1 cellular context compared by ENCODE assay signal in the genomic region with DNA sequence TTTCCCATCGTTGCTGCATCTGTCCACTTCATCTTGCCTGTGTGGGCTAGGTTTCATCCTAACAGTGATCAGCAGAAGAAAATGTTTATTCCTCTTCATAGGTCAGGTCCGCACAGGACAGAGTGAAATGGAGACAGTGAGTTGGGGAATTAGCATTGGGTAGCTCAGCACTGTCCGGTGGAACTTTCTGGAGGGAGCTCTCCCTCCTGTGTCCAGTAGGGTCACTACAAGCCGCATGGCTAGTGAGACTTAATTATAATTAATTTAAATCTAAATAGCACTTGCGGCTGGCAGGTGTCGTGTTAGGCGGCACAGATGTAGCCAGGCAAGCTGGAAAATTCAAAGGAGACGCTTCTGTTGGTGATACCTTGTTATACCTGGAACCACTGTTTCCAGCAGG.
TF ChIP-seq lines count a peak whose summit lies in the region.

No MANE protein-coding gene starts in this region.

TF ChIP-seq in K562, 482 proteins besides CTCF, POLR2A, EP300 and RAD21 (continued from another document):
- TF ChIP-seq, protein P1, sequence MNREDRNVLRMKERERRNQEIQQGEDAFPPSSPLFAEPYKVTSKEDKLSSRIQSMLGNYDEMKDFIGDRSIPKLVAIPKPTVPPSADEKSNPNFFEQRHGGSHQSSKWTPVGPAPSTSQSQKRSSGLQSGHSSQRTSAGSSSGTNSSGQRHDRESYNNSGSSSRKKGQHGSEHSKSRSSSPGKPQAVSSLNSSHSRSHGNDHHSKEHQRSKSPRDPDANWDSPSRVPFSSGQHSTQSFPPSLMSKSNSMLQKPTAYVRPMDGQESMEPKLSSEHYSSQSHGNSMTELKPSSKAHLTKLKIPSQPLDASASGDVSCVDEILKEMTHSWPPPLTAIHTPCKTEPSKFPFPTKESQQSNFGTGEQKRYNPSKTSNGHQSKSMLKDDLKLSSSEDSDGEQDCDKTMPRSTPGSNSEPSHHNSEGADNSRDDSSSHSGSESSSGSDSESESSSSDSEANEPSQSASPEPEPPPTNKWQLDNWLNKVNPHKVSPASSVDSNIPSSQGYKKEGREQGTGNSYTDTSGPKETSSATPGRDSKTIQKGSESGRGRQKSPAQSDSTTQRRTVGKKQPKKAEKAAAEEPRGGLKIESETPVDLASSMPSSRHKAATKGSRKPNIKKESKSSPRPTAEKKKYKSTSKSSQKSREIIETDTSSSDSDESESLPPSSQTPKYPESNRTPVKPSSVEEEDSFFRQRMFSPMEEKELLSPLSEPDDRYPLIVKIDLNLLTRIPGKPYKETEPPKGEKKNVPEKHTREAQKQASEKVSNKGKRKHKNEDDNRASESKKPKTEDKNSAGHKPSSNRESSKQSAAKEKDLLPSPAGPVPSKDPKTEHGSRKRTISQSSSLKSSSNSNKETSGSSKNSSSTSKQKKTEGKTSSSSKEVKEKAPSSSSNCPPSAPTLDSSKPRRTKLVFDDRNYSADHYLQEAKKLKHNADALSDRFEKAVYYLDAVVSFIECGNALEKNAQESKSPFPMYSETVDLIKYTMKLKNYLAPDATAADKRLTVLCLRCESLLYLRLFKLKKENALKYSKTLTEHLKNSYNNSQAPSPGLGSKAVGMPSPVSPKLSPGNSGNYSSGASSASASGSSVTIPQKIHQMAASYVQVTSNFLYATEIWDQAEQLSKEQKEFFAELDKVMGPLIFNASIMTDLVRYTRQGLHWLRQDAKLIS (CRISPR knock-in tag; IDR thresholded peaks at IDR 0.05), result no peak
- TF ChIP-seq, protein P2, sequence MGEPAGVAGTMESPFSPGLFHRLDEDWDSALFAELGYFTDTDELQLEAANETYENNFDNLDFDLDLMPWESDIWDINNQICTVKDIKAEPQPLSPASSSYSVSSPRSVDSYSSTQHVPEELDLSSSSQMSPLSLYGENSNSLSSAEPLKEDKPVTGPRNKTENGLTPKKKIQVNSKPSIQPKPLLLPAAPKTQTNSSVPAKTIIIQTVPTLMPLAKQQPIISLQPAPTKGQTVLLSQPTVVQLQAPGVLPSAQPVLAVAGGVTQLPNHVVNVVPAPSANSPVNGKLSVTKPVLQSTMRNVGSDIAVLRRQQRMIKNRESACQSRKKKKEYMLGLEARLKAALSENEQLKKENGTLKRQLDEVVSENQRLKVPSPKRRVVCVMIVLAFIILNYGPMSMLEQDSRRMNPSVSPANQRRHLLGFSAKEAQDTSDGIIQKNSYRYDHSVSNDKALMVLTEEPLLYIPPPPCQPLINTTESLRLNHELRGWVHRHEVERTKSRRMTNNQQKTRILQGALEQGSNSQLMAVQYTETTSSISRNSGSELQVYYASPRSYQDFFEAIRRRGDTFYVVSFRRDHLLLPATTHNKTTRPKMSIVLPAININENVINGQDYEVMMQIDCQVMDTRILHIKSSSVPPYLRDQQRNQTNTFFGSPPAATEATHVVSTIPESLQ (CRISPR knock-in tag; IDR thresholded peaks at IDR 0.05), result no peak
